In the genomic region with DNA sequence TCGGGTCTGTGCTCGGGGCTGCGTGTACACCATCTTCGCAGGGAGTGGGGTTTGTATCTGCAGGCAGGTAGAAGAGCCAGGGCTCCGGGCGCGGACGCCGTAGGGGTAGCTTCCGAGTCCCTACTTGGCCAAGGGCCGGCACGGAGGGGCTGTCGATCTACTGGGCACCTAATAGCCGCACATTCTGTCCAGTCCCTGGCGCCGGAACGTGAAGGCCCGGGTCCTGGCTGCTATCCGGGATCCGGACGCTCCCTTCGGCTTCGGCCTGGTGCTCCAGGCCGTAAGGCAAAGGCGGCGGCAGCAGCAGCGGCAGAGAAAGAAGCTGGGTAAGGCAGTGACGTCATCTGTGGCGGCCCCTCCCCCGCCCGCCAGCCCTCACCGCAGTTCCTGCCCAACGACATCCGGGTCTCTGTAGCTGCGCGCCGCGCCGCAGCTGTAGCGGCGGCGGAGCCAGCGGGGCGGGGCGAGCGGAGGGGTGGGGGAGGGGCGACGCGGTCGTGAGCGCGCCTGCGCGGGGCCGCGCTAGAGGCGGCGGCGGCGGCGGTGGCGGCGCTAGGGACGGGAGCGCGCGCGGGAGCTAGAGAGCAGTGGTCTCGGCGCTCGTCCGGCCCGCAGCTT, we compare ENCODE assay signal across 8 cellular contexts. TPM values are rescaled to one million over a fixed set of nuclear protein-coding genes. Genes with fewer than 3 reads are reported as not detected.
DNase-seq lines count a peak whose midpoint lies in the region; ATAC-seq and TF ChIP-seq lines count a peak whose summit lies in the region.

A gene (plus strand): TSS at position 525 of the 618 bp plus-strand sequence. CDS start 33,483 bp downstream, outside the sequence.

- H3K4me1 ChIP-seq in right atrium auricular region (peaks cover 0 to 36% of the 10 kb centered on the region in 2 donors), psoas muscle (peaks cover 28% of the 10 kb centered on the region), urinary bladder (ENCODE audit: insufficient read depth) (peaks cover 3% of the 10 kb centered on the region)

- H3K4me3 ChIP-seq in right atrium auricular region (peak within 1 kb of the TSS; percentile 68 to 93), psoas muscle (peak within 1 kb of the TSS; percentile 93), urinary bladder (ENCODE audit: low read depth, low read length) (peak within 1 kb of the TSS; percentile 99)

- H3K27me3 ChIP-seq in right atrium auricular region (no peaks in the 10 kb centered on the region), psoas muscle (ENCODE audit: insufficient read depth in 3 of 3, low read length in 2 of 3) (no peaks in the 10 kb centered on the region)

- DNase-seq in NCI-H187 treated with DMSO at 0.1 percent for 48 hours (lab: John Stamatoyannopoulos, UW) = peak; percentile 80
- DNase-seq in T-helper 2 cell = peak; percentile 90 to 98 (median 93)
- DNase-seq in right atrium auricular region (ENCODE audit: low spot score) = peak; percentile 96
- DNase-seq in psoas muscle = peak; percentile 95 to 98

- H3K36me3 ChIP-seq in right atrium auricular region (no peaks in the 10 kb centered on the region), psoas muscle (ENCODE audit: insufficient read depth in 1 of 2, low read depth in 1 of 2) (no peaks in the 10 kb centered on the region), urinary bladder (ENCODE audit: insufficient read depth) (no peaks in the 10 kb centered on the region)

- 0% methylated on average over 32 to 73 of the region's 73 CpGs for WGBS in psoas muscle, 3 donors
- under 1% methylated on average over 72 of the region's 73 CpGs for WGBS in urinary bladder

- intact Hi-C loops in psoas muscle (cut with DNase I) = loop anchor here (1.0 to 5.0 kb wide), 2 partner anchors 157 kb away; a partner anchor contains a TSS

- no peaks in the 10 kb centered on the region for H3K9me3 ChIP-seq in right atrium auricular region
- no peaks in the 10 kb centered on the region for H3K9me3 ChIP-seq in psoas muscle

- H3K27ac ChIP-seq in angular gyrus (ENCODE audit: low read depth, low read length) = peak within 1 kb of the TSS; percentile 99
- peak within 1 kb of the TSS; percentile 99 to 100 for H3K27ac ChIP-seq in right atrium auricular region
- peak within 1 kb of the TSS; percentile 100 for H3K27ac ChIP-seq in psoas muscle
- H3K27ac ChIP-seq in urinary bladder (ENCODE audit: low read depth) = peak within 1 kb of the TSS; percentile 100

- TF ChIP-seq CTCF in right atrium auricular region (IDR thresholded peaks at IDR 0.05) = no peak
- no peak for TF ChIP-seq CTCF in psoas muscle (IDR thresholded peaks at IDR 0.05)

- ATAC-seq in GM18499 (IDR thresholded peaks at IDR 0.05; ENCODE audit: insufficient read depth, unreplicated experiment) (peak; percentile 45), HG02938 (IDR thresholded peaks at IDR 0.05; ENCODE audit: unreplicated experiment) (peak; percentile 64), psoas muscle (peak; percentile 89 to 93 (median 90))

RNA-seq across cellular contexts. Expression of the gene that starts here (rescaled TPM):
- total RNA-seq in right atrium auricular region (10 to 100 TPM; 37.0 to 42.4 TPM), psoas muscle (100 to 1,000 TPM; 123 to 154 (median 131) TPM), urinary bladder (75.9 TPM)
- polyA plus RNA-seq in psoas muscle (100 to 1,000 TPM in 1 of 3 donors, 10 to 100 TPM in 2; 54.0 to 174 (median 54.2) TPM), urinary bladder (23.9 TPM)

Comparison
In these comparisons a context has a peak if more than half of its experiments do, and no peak if none do; other contexts are left out.
1. Peak in every context shown above with its lines: DNase-seq, ATAC-seq, H3K4me3 ChIP-seq and H3K27ac ChIP-seq.